1 cellular context compared by ENCODE assay signal in the genomic region with DNA sequence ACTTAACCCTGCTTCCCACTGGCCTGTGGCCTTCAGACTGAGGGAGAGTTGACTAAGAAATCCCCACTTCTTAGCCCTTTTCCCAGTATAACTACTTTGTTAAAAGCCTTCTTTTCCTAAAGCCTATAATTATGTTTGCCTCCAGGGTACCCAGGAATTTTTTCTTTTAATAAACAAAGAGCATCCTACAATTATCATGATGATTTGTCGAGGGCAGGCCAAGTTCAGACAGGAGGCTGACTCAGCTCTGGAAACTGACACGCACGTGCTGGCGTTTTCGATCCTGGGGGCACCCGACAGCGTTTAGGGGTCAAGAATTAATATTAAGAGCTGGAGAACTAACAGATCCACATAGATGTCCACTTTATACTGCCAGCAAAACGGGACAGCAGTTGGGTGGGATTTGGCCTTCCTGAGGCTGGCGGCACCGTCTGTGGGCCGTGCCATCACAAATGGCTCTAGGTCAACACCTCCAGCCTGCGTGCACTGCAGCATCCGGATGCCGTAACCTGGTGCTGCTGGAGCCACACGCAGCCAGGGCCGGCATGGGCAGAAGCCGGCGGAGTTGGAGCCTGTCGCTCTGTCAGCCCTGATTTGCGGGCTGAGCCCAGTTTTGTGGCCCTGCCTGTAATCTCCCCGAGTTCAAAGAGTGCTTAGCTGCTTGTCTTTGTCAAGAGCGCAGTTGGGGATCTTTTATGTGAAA.
TF ChIP-seq lines count a peak whose summit lies in the region.

No MANE protein-coding gene starts in this region.

TF ChIP-seq in GM23338, 12 proteins besides CTCF, POLR2A, EP300 and RAD21 (continued from another document):
- TF ChIP-seq, protein P1, sequence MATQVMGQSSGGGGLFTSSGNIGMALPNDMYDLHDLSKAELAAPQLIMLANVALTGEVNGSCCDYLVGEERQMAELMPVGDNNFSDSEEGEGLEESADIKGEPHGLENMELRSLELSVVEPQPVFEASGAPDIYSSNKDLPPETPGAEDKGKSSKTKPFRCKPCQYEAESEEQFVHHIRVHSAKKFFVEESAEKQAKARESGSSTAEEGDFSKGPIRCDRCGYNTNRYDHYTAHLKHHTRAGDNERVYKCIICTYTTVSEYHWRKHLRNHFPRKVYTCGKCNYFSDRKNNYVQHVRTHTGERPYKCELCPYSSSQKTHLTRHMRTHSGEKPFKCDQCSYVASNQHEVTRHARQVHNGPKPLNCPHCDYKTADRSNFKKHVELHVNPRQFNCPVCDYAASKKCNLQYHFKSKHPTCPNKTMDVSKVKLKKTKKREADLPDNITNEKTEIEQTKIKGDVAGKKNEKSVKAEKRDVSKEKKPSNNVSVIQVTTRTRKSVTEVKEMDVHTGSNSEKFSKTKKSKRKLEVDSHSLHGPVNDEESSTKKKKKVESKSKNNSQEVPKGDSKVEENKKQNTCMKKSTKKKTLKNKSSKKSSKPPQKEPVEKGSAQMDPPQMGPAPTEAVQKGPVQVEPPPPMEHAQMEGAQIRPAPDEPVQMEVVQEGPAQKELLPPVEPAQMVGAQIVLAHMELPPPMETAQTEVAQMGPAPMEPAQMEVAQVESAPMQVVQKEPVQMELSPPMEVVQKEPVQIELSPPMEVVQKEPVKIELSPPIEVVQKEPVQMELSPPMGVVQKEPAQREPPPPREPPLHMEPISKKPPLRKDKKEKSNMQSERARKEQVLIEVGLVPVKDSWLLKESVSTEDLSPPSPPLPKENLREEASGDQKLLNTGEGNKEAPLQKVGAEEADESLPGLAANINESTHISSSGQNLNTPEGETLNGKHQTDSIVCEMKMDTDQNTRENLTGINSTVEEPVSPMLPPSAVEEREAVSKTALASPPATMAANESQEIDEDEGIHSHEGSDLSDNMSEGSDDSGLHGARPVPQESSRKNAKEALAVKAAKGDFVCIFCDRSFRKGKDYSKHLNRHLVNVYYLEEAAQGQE (IDR thresholded peaks at IDR 0.05; ENCODE audit: unreplicated experiment): no peak
- TF ChIP-seq CREB1 (CRISPR knock-in tag; IDR thresholded peaks at IDR 0.05; ENCODE audit: low read depth) (no peak), EZH2 (IDR thresholded peaks at IDR 0.05; ENCODE audit: low read depth, unreplicated experiment) (no peak), ZNF114 (CRISPR knock-in tag; IDR thresholded peaks at IDR 0.05) (no peak)
- TF ChIP-seq, protein P2, sequence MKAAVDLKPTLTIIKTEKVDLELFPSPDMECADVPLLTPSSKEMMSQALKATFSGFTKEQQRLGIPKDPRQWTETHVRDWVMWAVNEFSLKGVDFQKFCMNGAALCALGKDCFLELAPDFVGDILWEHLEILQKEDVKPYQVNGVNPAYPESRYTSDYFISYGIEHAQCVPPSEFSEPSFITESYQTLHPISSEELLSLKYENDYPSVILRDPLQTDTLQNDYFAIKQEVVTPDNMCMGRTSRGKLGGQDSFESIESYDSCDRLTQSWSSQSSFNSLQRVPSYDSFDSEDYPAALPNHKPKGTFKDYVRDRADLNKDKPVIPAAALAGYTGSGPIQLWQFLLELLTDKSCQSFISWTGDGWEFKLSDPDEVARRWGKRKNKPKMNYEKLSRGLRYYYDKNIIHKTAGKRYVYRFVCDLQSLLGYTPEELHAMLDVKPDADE (IDR thresholded peaks at IDR 0.05): no peak
